31 cellular contexts compared by ENCODE assay signal in genomic region chr2:128432423-128432822, GRCh38.
"Had no signal": no experiment of that assay in that cellular context is flagged by ENCODE, and none has a peak within 500 bp of the region (broad histone marks: within the 10 kb centered on the region; RNA-seq: fewer than 3 reads in every experiment).

No MANE protein-coding gene starts in this region.

- H3K27ac ChIP-seq: adrenal gland, body of pancreas, brain microvascular endothelial cell, breast epithelium, VCaP had no signal

- H3K4me1 ChIP-seq: adrenal gland, body of pancreas, breast epithelium had no signal

- FAIRE-seq: astrocyte, TTC549 had no signal

- DNase-seq: activated B cell treated with CpG ODN at 0.5 μM for 24 hours; activated CD4-positive, alpha-beta memory T cell treated with anti-CD3 and anti-CD28 coated beads for 36 hours; activated CD4-positive, alpha-beta T cell treated with anti-CD3 and anti-CD28 coated beads for 4 hours; activated CD4-positive, alpha-beta T cell treated with anti-CD3 and anti-CD28 coated beads, Interleukin-2, amount 10 ng/mL, durations not matched to agents 24 days and 14 days; activated CD4-positive, alpha-beta T cell treated with anti-CD3 and anti-CD28 coated beads, Interleukin-2, amount 50 U/mL, for 1 hour; activated CD4-positive, alpha-beta T cell treated with anti-CD3 and anti-CD28 coated beads, Interleukin-2, amount 50 U/mL, for 4 hours; activated CD4-positive, CD25-positive, alpha-beta regulatory T cell treated with anti-CD3 and anti-CD28 coated beads, Interleukin-2, amount 50 U/mL, for 72 hours; activated CD8-positive, alpha-beta memory T cell treated with anti-CD3 and anti-CD28 coated beads, Interleukin-2, amount 50 U/mL, for 4 hours; activated CD8-positive, alpha-beta T cell treated with anti-CD3 and anti-CD28 coated beads for 36 hours; activated gamma-delta T cell treated with Interleukin-2 at 50 U/mL for 16 hours; activated naive CD4-positive, alpha-beta T cell; activated naive CD4-positive, alpha-beta T cell treated with anti-CD3 and anti-CD28 coated beads for 36 hours; activated naive CD4-positive, alpha-beta T cell treated with anti-CD3 and anti-CD28 coated beads, Interleukin-2, amount 50 U/mL, for 16 hours; activated naive CD8-positive, alpha-beta T cell treated with anti-CD3 and anti-CD28 coated beads for 36 hours; activated T-cell treated with anti-CD3 and anti-CD28 coated beads for 4 hours; activated T-cell treated with anti-CD3 and anti-CD28 coated beads, Interleukin-2, amount 50 U/mL, for 1 hour; activated T-cell treated with anti-CD3 and anti-CD28 coated beads, Interleukin-2, amount 50 U/mL, for 4 hours; activated T-cell treated with anti-CD3 and anti-CD28 coated beads, Interleukin-2, amount 50 U/mL, for 72 hours; amniotic stem cell; body of pancreas; brain microvascular endothelial cell; T-cell; T-helper 17 cell; T-helper 9 cell had no signal

- ATAC-seq: activated CD8-positive, alpha-beta T cell treated with anti-CD3 and anti-CD28 coated beads for 36 hours; activated naive CD4-positive, alpha-beta T cell treated with anti-CD3 and anti-CD28 coated beads, Interleukin-2, amount 50 U/mL, for 72 hours; activated T-cell treated with anti-CD3 and anti-CD28 coated beads, Interleukin-2, amount 50 U/mL, for 4 hours; activated T-cell treated with anti-CD3 and anti-CD28 coated beads, Interleukin-2, amount 50 U/mL, for 72 hours; activated T-helper 17 cell treated with anti-CD3 and anti-CD28 coated beads, Interleukin-2, amount 50 U/mL, for 72 hours; body of pancreas; T-cell; T-helper 17 cell had no signal

- H3K36me3 ChIP-seq: adrenal gland, brain microvascular endothelial cell, breast epithelium had no signal

- H3K4me3 ChIP-seq: adrenal gland, body of pancreas, breast epithelium had no signal

- H3K27me3 ChIP-seq: adrenal gland, body of pancreas, brain microvascular endothelial cell, breast epithelium had no signal
